Comparison of ENCODE assay signal across 2 cellular contexts in the genomic region with DNA sequence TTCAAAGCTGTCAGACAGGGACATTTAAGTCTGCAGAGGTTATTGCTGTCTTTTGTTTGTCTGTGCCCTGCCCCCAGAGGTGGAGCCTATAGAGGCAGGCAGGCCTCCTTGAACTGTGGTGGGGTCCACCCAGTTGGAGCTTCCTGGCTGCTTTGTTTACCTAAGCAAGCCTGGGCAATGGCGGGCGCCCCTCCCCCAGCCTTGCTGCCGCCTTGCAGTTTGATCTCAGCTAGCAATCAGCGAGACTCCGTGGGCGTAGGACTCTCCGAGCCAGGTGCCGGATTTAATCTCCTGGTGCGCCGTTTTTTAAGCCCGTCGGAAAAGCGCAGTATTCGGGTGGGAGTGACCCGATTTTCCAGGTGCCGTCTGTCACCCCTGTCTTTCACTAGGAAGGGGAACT.
TF ChIP-seq lines count a peak whose summit lies in the region.

No MANE protein-coding gene starts in this region.

TF ChIP-seq in GM23338, 12 proteins besides CTCF, POLR2A, EP300 and RAD21:
- TF ChIP-seq NANOG (IDR thresholded peaks at IDR 0.05; ENCODE audit: borderline replicate concordance), result 0 out of 2 replicates have a peak, but pooled peaks have one; percentile 12

TF ChIP-seq in H1, 55 proteins besides CTCF, POLR2A, EP300 and RAD21:
- TF ChIP-seq EGR1 (IDR thresholded peaks at IDR 0.05; ENCODE audit: borderline replicate concordance, low read depth, low read length) (0 out of 2 replicates have a peak, but pooled peaks have one; percentile 50), YY1 (IDR thresholded peaks at IDR 0.05; ENCODE audit: low read depth, low read length) (peak; percentile 67; the same call in 1 of the 2 replicates)
